In the genomic region with DNA sequence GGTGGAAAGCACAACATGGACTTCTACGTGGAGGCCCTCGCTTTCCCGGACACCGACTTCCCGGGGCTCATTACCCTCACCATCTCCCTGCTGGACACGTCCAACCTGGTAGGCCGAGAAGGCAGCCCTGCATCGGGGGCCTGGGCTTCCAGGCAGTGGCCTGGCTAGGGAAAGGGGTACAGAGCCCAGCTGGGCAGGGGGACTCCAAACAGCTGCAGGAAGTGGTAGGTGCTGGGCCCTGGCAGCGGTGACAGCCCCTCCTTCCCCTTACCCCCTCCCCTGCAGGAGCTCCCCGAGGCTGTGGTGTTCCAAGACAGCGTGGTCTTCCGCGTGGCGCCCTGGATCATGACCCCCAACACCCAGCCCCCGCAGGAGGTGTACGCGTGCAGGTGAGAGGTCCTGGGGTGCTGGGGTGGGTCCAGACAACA, we compare ENCODE assay signal across 1 cellular context.
TF ChIP-seq lines count a peak whose summit lies in the region.

No MANE protein-coding gene starts in this region.

TF ChIP-seq in H1, 55 proteins besides CTCF, POLR2A, EP300 and RAD21:
- TF ChIP-seq MAFK (IDR thresholded peaks at IDR 0.05; ENCODE audit: low read depth, low read length) (no peak), SUZ12 (IDR thresholded peaks at IDR 0.05; ENCODE audit: low read length) (no peak), KDM1A (IDR thresholded peaks at IDR 0.05; ENCODE audit: borderline replicate concordance, low read length) (no peak), RNF2 (IDR thresholded peaks at IDR 0.05; ENCODE audit: borderline replicate concordance, low read depth, low read length, missing control alignments, poor library complexity, severe bottlenecking) (no peak)
- TF ChIP-seq, protein P1, sequence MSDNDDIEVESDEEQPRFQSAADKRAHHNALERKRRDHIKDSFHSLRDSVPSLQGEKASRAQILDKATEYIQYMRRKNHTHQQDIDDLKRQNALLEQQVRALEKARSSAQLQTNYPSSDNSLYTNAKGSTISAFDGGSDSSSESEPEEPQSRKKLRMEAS (IDR thresholded peaks at IDR 0.05), result no peak
